ENCODE assay signal across 10 cellular contexts in genomic region chr11:720017-720641, GRCh38. TPM values are rescaled to one million over a fixed set of nuclear protein-coding genes. Genes with fewer than 3 reads are reported as not detected.
DNase-seq lines count a peak whose midpoint lies in the region; ATAC-seq and TF ChIP-seq lines count a peak whose summit lies in the region.
"Had no signal": no experiment of that assay in that cellular context is flagged by ENCODE, and none has a peak within 500 bp of the region (broad histone marks: within the 10 kb centered on the region; RNA-seq: fewer than 3 reads in every experiment).

No MANE protein-coding gene starts in this region.

- H3K9me3 Mint-ChIP-seq in CD14-positive monocyte: peaks cover 0 to 30% (median 5%) of the 10 kb centered on the region in 7 donors
- no peaks in the 10 kb centered on the region for H3K9me3 Mint-ChIP-seq in dendritic cell treated with granulocyte-macrophage colony-stimulating factor and Interleukin-4, amounts not matched to agents 40 ng/mL and 50 ng/mL, for 4 days
- no peaks in the 10 kb centered on the region for H3K9me3 Mint-ChIP-seq in natural killer cell
- H3K9me3 Mint-ChIP-seq in progenitor cell of endocrine pancreas (ENCODE audit: low read depth): peaks cover 3% of the 10 kb centered on the region

- CTCF ChIA-PET in HCT116 (lab: Charles Lee): interaction anchor here (1.3 kb wide), 2 partner anchors 13 to 25 kb away, joined by 4 to 5 read pairs; partner anchors contain the start of genes DEAF1 and TMEM80

- H3K4me2 ChIP-seq in HCT116 (ENCODE audit: low read length): peak overlapping the region; percentile 39; the same call in 1 of the 2 replicates

- H3K79me2 ChIP-seq in HCT116 (ENCODE audit: insufficient read depth, low read length): peaks cover 8% of the 10 kb centered on the region; the same call in 1 of the 2 replicates

- H3K4me1 Mint-ChIP-seq in CD14-positive monocyte (peaks cover 11% of the 10 kb centered on the region), natural killer cell (peaks cover 6 to 16% of the 10 kb centered on the region in 2 donors), progenitor cell of endocrine pancreas (ENCODE audit: low read depth) (peaks cover 2% of the 10 kb centered on the region)
- peaks cover 19% of the 10 kb centered on the region for H3K4me1 Mint-ChIP-seq in dendritic cell treated with granulocyte-macrophage colony-stimulating factor and Interleukin-4, amounts not matched to agents 40 ng/mL and 50 ng/mL, for 4 days (ENCODE audit: low read depth)

- no peaks in the 10 kb centered on the region for H4K20me1 ChIP-seq in HCT116 (ENCODE audit: insufficient read depth)

- H3K27me3 Mint-ChIP-seq in CD14-positive monocyte (ENCODE audit: low read depth in 3 of 3) (peaks cover 51 to 78% (median 56%) of the 10 kb centered on the region in 3 donors), natural killer cell (ENCODE audit: low read depth in 2 of 2) (peaks cover 7 to 26% of the 10 kb centered on the region in 2 donors), progenitor cell of endocrine pancreas (peaks cover 11% of the 10 kb centered on the region)
- peaks cover 85% of the 10 kb centered on the region for H3K27me3 Mint-ChIP-seq in dendritic cell treated with granulocyte-macrophage colony-stimulating factor and Interleukin-4, amounts not matched to agents 40 ng/mL and 50 ng/mL, for 4 days

- H3K36me3 Mint-ChIP-seq in CD14-positive monocyte (peaks cover 0 to 1% of the 10 kb centered on the region in 2 donors), natural killer cell (no peaks in the 10 kb centered on the region), progenitor cell of endocrine pancreas (ENCODE audit: insufficient read depth) (peaks cover 9% of the 10 kb centered on the region)
- no peaks in the 10 kb centered on the region for H3K36me3 Mint-ChIP-seq in dendritic cell treated with granulocyte-macrophage colony-stimulating factor and Interleukin-4, amounts not matched to agents 40 ng/mL and 50 ng/mL, for 4 days (ENCODE audit: low read depth)

- no peak for TF ChIP-seq RAD21 in HCT116 (IDR thresholded peaks at IDR 0.05; ENCODE audit: low read depth)

- ATAC-seq in HCT116 (no peak), natural killer cell (no peak)

- no peaks in the 10 kb centered on the region for H3K9me2 ChIP-seq in HCT116 (ENCODE audit: insufficient read depth)

- H3K4me3 ChIP-seq in HCT116 (replicated peaks in 1 of 2; ENCODE audit: low read depth in 1 of 2, low read length in 2 of 2) (no peak overlapping the region), thyroid gland (replicated peaks in 1 of 3) (no peak overlapping the region)
- H3K4me3 ChIP-seq: breast epithelium had no signal

- POLR2A ChIA-PET in HCT116 (lab: Charles Lee): no interaction called here

- H3K4me1 ChIP-seq in HCT116 (ENCODE audit: control insufficient read depth in 1 of 2, insufficient read depth in 2 of 2, low read length in 2 of 2) (peaks cover 0 to 11% of the 10 kb centered on the region in 2 experiments; a peak in 2 of 4 replicates), thyroid gland (no peaks in the 10 kb centered on the region)
- H3K4me1 ChIP-seq: breast epithelium had no signal

- intact Hi-C loops in CD14-positive monocyte (cut with micrococcal nuclease): loop anchor here in 1 of 2 donors (5.0 kb wide), 1 partner anchor 58 kb away; no protein-coding TSS in a partner anchor
- intact Hi-C loops in HCT116 (cut with micrococcal nuclease): no loop called here
- intact Hi-C loops in dendritic cell treated with granulocyte-macrophage colony-stimulating factor and Interleukin-4, amounts not matched to agents 40 ng/mL and 50 ng/mL, for 4 days (cut with micrococcal nuclease): loop anchor here (5.0 kb wide), 1 partner anchor 163 kb away; no protein-coding TSS in a partner anchor
- intact Hi-C loops in natural killer cell (cut with micrococcal nuclease): loop anchor here (10.0 kb wide), 2 partner anchors 65 to 105 kb away; partner anchors contain the start of gene IRF7
- intact Hi-C loops in thyroid gland (cut with DNase I): loop anchor here (10.0 kb wide), 1 partner anchor 55 kb away; no protein-coding TSS in a partner anchor

- H3K27me3 ChIP-seq in HCT116 (ENCODE audit: insufficient read depth, low read length) (no peaks in the 10 kb centered on the region), thyroid gland (no peaks in the 10 kb centered on the region)
- H3K27me3 ChIP-seq: breast epithelium had no signal

- peak overlapping the region; percentile 45 to 82 for H3K4me3 Mint-ChIP-seq in CD14-positive monocyte
- H3K4me3 Mint-ChIP-seq in dendritic cell treated with granulocyte-macrophage colony-stimulating factor and Interleukin-4, amounts not matched to agents 40 ng/mL and 50 ng/mL, for 4 days: peak overlapping the region; percentile 53
- H3K4me3 Mint-ChIP-seq in natural killer cell: peak overlapping the region; percentile 31
- H3K4me3 Mint-ChIP-seq in progenitor cell of endocrine pancreas (ENCODE audit: low read depth): no peak overlapping the region

- RAD21 ChIA-PET in HCT116 (lab: Charles Lee; ENCODE audit: low non-redundant PET in 1 of 2, low total read pairs in 2 of 2, uncharacterized antibody in 2 of 2, unreplicated experiment in 2 of 2): no interaction called here

- TF ChIP-seq POLR2A in HCT116 (IDR thresholded peaks at IDR 0.05; ENCODE audit: borderline replicate concordance, extremely low read depth, insufficient read depth, insufficient read length): no peak
- no peak for TF ChIP-seq POLR2A in thyroid gland (IDR thresholded peaks at IDR 0.05)

- no peak overlapping the region for H3K9ac ChIP-seq in HCT116 (ENCODE audit: low read length)

- no peak overlapping the region for H2AFZ ChIP-seq in HCT116 (ENCODE audit: low read depth, low read length, poor library complexity, severe bottlenecking)

- no peak for DNase-seq in CD14-positive monocyte (ENCODE audit: low spot score)
- DNase-seq in HCT116 (ENCODE audit: low read depth, low spot score): no peak
- DNase-seq in natural killer cell: no peak
- DNase-seq in progenitor cell of endocrine pancreas (ENCODE audit: low spot score, unreplicated experiment): no peak
- DNase-seq in thyroid gland: no peak
- DNase-seq in NCI-H2029 treated with DMSO at 0.1 percent for 48 hours (lab: John Stamatoyannopoulos, UW): no peak
- DNase-seq: GF-D8 had no signal

- TF ChIP-seq CTCF in CD14-positive monocyte (IDR thresholded peaks at IDR 0.05): no peak
- no peak for TF ChIP-seq CTCF in HCT116 (IDR thresholded peaks at IDR 0.05 in 2 of 3, conservative IDR thresholded peaks at IDR 0.05 in 1 of 3; ENCODE audit: borderline replicate concordance in 1 of 3, insufficient read depth in 1 of 3, low read depth in 2 of 3, low read length in 2 of 3)
- TF ChIP-seq CTCF in natural killer cell (IDR thresholded peaks at IDR 0.05): no peak
- no peak for TF ChIP-seq CTCF in progenitor cell of endocrine pancreas (IDR thresholded peaks at IDR 0.05; ENCODE audit: unreplicated experiment)
- TF ChIP-seq CTCF in thyroid gland (IDR thresholded peaks at IDR 0.05): no peak

- no peak overlapping the region for H3K27ac Mint-ChIP-seq in CD14-positive monocyte
- no peak overlapping the region for H3K27ac Mint-ChIP-seq in dendritic cell treated with granulocyte-macrophage colony-stimulating factor and Interleukin-4, amounts not matched to agents 40 ng/mL and 50 ng/mL, for 4 days
- no peak overlapping the region for H3K27ac Mint-ChIP-seq in natural killer cell
- no peak overlapping the region for H3K27ac Mint-ChIP-seq in progenitor cell of endocrine pancreas
- H3K27ac Mint-ChIP-seq: CD4-positive, alpha-beta T cell had no signal

- 72 to 95% methylated on average over 16 to 23 of the region's 35 CpGs for WGBS in thyroid gland, 2 donors

- H3K27ac ChIP-seq in HCT116 (ENCODE audit: low read depth, low read length): no peak overlapping the region
- no peak overlapping the region for H3K27ac ChIP-seq in thyroid gland
- H3K27ac ChIP-seq: breast epithelium had no signal

- no TSS peak for BruUV-seq in HCT116 (replicated peaks; lab: Mats Ljungman, UMichigan)

- H3K9me3 ChIP-seq in HCT116 (ENCODE audit: control insufficient read depth in 1 of 2, insufficient read depth in 1 of 2, low read depth in 1 of 2, low read length in 2 of 2) (no peaks in the 10 kb centered on the region), thyroid gland (no peaks in the 10 kb centered on the region)
- H3K9me3 ChIP-seq: breast epithelium had no signal

- H3K36me3 ChIP-seq in HCT116 (ENCODE audit: control insufficient read depth in 1 of 2, insufficient read depth in 2 of 2, low read length in 2 of 2) (peaks cover 3 to 11% of the 10 kb centered on the region in 2 experiments; a peak in 2 of 4 replicates), thyroid gland (peaks cover 25% of the 10 kb centered on the region in 2 donors)
- H3K36me3 ChIP-seq: breast epithelium had no signal

TF ChIP-seq in HCT116, 20 proteins besides CTCF, POLR2A, EP300 and RAD21 (continues in another document):
- TF ChIP-seq FOSL1 (IDR thresholded peaks at IDR 0.05; ENCODE audit: low read depth) (no peak), YY1 (IDR thresholded peaks at IDR 0.05; ENCODE audit: extremely low read depth, insufficient replicate concordance, low read depth, low read length) (no peak), JUND (IDR thresholded peaks at IDR 0.05) (no peak)

RNA-seq across cellular contexts. Expression of gene EPS8L2, which starts 14.1 kb away (rescaled TPM):
- not detected for polyA plus RNA-seq in CD14-positive monocyte
- total RNA-seq in HCT116 (2021; ENCODE audit: unreplicated experiment): 157 TPM
- polyA plus RNA-seq in HCT116 (2012): 149 and 211 TPM in 2 replicates
- total RNA-seq in natural killer cell: 10 to 100 TPM in 1 of 3 donors, 1 to 10 TPM in 2; 6.9 to 10.9 (median 9.3) TPM
- total RNA-seq in progenitor cell of endocrine pancreas: 100.0 and 111 TPM in 2 replicates
- 100 to 1,000 TPM; 185 to 259 (median 195) TPM for total RNA-seq in thyroid gland

RNA-seq across cellular contexts. Expression of gene TMEM80, which starts 24.5 kb away (rescaled TPM):
- polyA plus RNA-seq in CD14-positive monocyte: 10 to 100 TPM; 31.6 to 37.3 TPM
- total RNA-seq in HCT116 (2021; ENCODE audit: unreplicated experiment) (18.4 TPM), natural killer cell (10 to 100 TPM; 17.8 to 42.1 (median 33.0) TPM), progenitor cell of endocrine pancreas (29.4 and 32.6 TPM in 2 replicates), thyroid gland (100 to 1,000 TPM in 1 of 4 donors, 10 to 100 TPM in 3; 57.3 to 103 (median 67.7) TPM)
- polyA plus RNA-seq in HCT116 (2012): 14.2 and 14.8 TPM in 2 replicates

RNA-seq across cellular contexts. Expression of gene DEAF1, which starts 25.1 kb away (rescaled TPM):
- 10 to 100 TPM; 18.0 to 22.2 TPM for polyA plus RNA-seq in CD14-positive monocyte
- total RNA-seq in HCT116 (2021; ENCODE audit: unreplicated experiment) (33.9 TPM), natural killer cell (10 to 100 TPM; 25.9 to 26.9 (median 26.8) TPM), progenitor cell of endocrine pancreas (49.2 and 57.0 TPM in 2 replicates), thyroid gland (100 to 1,000 TPM in 1 of 4 donors, 10 to 100 TPM in 3; 61.8 to 103 (median 87.6) TPM)
- 29.3 and 33.1 TPM in 2 replicates for polyA plus RNA-seq in HCT116 (2012)

RNA-seq across cellular contexts. Expression of gene TALDO1, which starts 27.1 kb away (rescaled TPM):
- polyA plus RNA-seq in CD14-positive monocyte: 1,000 to 10,000 TPM; 1,224 to 1,249 TPM
- 242 TPM for total RNA-seq in HCT116 (2021; ENCODE audit: unreplicated experiment)
- 186 and 202 TPM in 2 replicates for polyA plus RNA-seq in HCT116 (2012)
- total RNA-seq in natural killer cell: 10 to 100 TPM; 46.1 to 94.8 (median 55.4) TPM
- total RNA-seq in progenitor cell of endocrine pancreas: 112 and 120 TPM in 2 replicates
- 100 to 1,000 TPM; 300 to 965 (median 558) TPM for total RNA-seq in thyroid gland

RNA-seq across cellular contexts. Expression of gene GATD1, which starts 57.2 kb away (rescaled TPM):
- polyA plus RNA-seq in CD14-positive monocyte: 1 to 10 TPM; 4.5 to 4.6 TPM
- total RNA-seq in HCT116 (2021; ENCODE audit: unreplicated experiment) (88.7 TPM), natural killer cell (10 to 100 TPM; 40.4 to 43.1 (median 42.1) TPM), progenitor cell of endocrine pancreas (74.1 and 75.4 TPM in 2 replicates), thyroid gland (10 to 100 TPM; 27.4 to 47.6 (median 35.5) TPM)
- 31.8 and 45.0 TPM in 2 replicates for polyA plus RNA-seq in HCT116 (2012)
